ENCODE assay signal across 27 cellular contexts in genomic region chr1:82185084-82185483, GRCh38.
DNase-seq lines count a peak whose midpoint lies in the region; FAIRE-seq and TF ChIP-seq lines count a peak whose summit lies in the region.
"Had no signal": no experiment of that assay in that cellular context is flagged by ENCODE, and none has a peak within 500 bp of the region (broad histone marks: within the 10 kb centered on the region; RNA-seq: fewer than 3 reads in every experiment).

No MANE protein-coding gene starts in this region.

- H2AFZ ChIP-seq in astrocyte (ENCODE audit: low read depth, low read length), result no peak overlapping the region
- H2AFZ ChIP-seq: GM23248, PC-9 had no signal

- H3K9me3 Mint-ChIP-seq in astrocyte (ENCODE audit: unreplicated experiment) (no peaks in the 10 kb centered on the region), nephron (no peaks in the 10 kb centered on the region)
- H3K9me3 Mint-ChIP-seq: CD8-positive, alpha-beta T cell had no signal

- FAIRE-seq in astrocyte (lab: Jason Lieb, UNC), result no peak
- FAIRE-seq: A549, G401.6, HepG2 had no signal

- H3K9me3 ChIP-seq in astrocyte (ENCODE audit: insufficient read depth, low read depth, low read length) (no peaks in the 10 kb centered on the region), esophagus squamous epithelium (no peaks in the 10 kb centered on the region)
- H3K9me3 ChIP-seq: A549, Caco-2, SJCRH30 had no signal

- no peak overlapping the region for H3K27ac Mint-ChIP-seq in astrocyte (ENCODE audit: unreplicated experiment)
- H3K27ac Mint-ChIP-seq in nephron, result peak overlapping the region in 2 of 3 experiments; percentile 1 to 19
- H3K27ac Mint-ChIP-seq: CD8-positive, alpha-beta T cell had no signal

- H3K27ac ChIP-seq in astrocyte (ENCODE audit: low read depth, low read length), result no peak overlapping the region
- no peak overlapping the region for H3K27ac ChIP-seq in esophagus squamous epithelium
- H3K27ac ChIP-seq: A549, C4-2B, GM23248, PC-9, SJCRH30 had no signal

- H3K27me3 ChIP-seq in astrocyte (ENCODE audit: insufficient read depth, low read length), result no peaks in the 10 kb centered on the region
- no peaks in the 10 kb centered on the region for H3K27me3 ChIP-seq in esophagus squamous epithelium
- H3K27me3 ChIP-seq: SJCRH30 had no signal

- H3K36me3 ChIP-seq in astrocyte (ENCODE audit: insufficient read depth, low read length) (no peaks in the 10 kb centered on the region), esophagus squamous epithelium (no peaks in the 10 kb centered on the region)
- H3K36me3 ChIP-seq: SJCRH30 had no signal

- no peak overlapping the region for H3K4me2 ChIP-seq in astrocyte (ENCODE audit: low read length)
- H3K4me2 ChIP-seq: A549, PC-9 had no signal

- 29 to 36% methylated on average over 3 of the region's 3 CpGs for WGBS in esophagus squamous epithelium, 2 donors

- H3K4me3 ChIP-seq in astrocyte (ENCODE audit: insufficient read depth, low read depth, low read length) (no peak overlapping the region), fibroblast of mammary gland (ENCODE audit: control insufficient read depth, low read depth, low read length) (no peak overlapping the region), esophagus squamous epithelium (no peak overlapping the region)
- H3K4me3 ChIP-seq: A549, GM23248, PC-9, SJCRH30 had no signal

- no peaks in the 10 kb centered on the region for H3K79me2 ChIP-seq in astrocyte (ENCODE audit: insufficient read depth, low read length)

- H3K27me3 Mint-ChIP-seq in astrocyte (ENCODE audit: low read depth, unreplicated experiment) (no peaks in the 10 kb centered on the region), nephron (ENCODE audit: low read depth) (no peaks in the 10 kb centered on the region)

- H3K4me1 ChIP-seq in astrocyte (ENCODE audit: insufficient read depth, low read length) (no peaks in the 10 kb centered on the region), esophagus squamous epithelium (peaks cover 0 to 3% (median 0%) of the 10 kb centered on the region in 3 donors)
- H3K4me1 ChIP-seq: A549, Caco-2, SJCRH30 had no signal

- TF ChIP-seq CTCF in astrocyte (IDR thresholded peaks at IDR 0.05; ENCODE audit: insufficient read depth, low read depth, low read length) (no peak), fibroblast of mammary gland (conservative IDR thresholded peaks at IDR 0.05; ENCODE audit: control insufficient read depth, insufficient read depth, low read depth, low read length) (no peak), nephron (IDR thresholded peaks at IDR 0.05; ENCODE audit: unreplicated experiment in 3 of 3) (no peak), esophagus squamous epithelium (IDR thresholded peaks at IDR 0.05) (no peak)

- TF ChIP-seq POLR2A in esophagus squamous epithelium (IDR thresholded peaks at IDR 0.05), result no peak

- intact Hi-C loops in esophagus squamous epithelium (cut with DNase I), result no loop called here

- peak; percentile 46 to 71 for DNase-seq in NCI-H446 (lab: John Stamatoyannopoulos, UW)
- DNase-seq in astrocyte (ENCODE audit: low read depth), result peak; percentile 37
- peak; percentile 52 for DNase-seq in fibroblast of mammary gland (ENCODE audit: low read depth)
- no peak for DNase-seq in SKM-1 treated with dmso at 0.1 percent for 144 hours (lab: John Stamatoyannopoulos, UW; ENCODE audit: unreplicated experiment)
- DNase-seq in esophagus squamous epithelium (lab: John Stamatoyannopoulos, UW), result no peak
- no peak for DNase-seq in cerebellum (ENCODE audit: low spot score)
- DNase-seq in activated CD4-positive, CD25-positive, alpha-beta regulatory T cell (lab: John Stamatoyannopoulos, UW), result no peak
- DNase-seq: Caco-2; CD8-positive, alpha-beta T cell; GM23248; H7; Karpas-422; NCI-H1092; NCI-H1436; NCI-H187; NCI-H2081 treated with DMSO at 0.1 percent for 48 hours; NCI-H2171; NCI-H226; NCI-H524 treated with DMSO at 0.1 percent for 48 hours; NCI-H774; PC-9; SJCRH30 had no signal

- H3K4me3 Mint-ChIP-seq in astrocyte (ENCODE audit: unreplicated experiment) (no peak overlapping the region), nephron (no peak overlapping the region)
- H3K4me3 Mint-ChIP-seq: CD8-positive, alpha-beta T cell had no signal

- H4K20me1 ChIP-seq in astrocyte (ENCODE audit: insufficient read depth, low read length), result no peaks in the 10 kb centered on the region

- H3K4me1 Mint-ChIP-seq in astrocyte (ENCODE audit: low read depth, unreplicated experiment), result no peaks in the 10 kb centered on the region
- H3K4me1 Mint-ChIP-seq in nephron, result peaks cover 17% of the 10 kb centered on the region

- H3K9ac ChIP-seq in astrocyte (ENCODE audit: low read length), result no peak overlapping the region
- H3K9ac ChIP-seq: GM23248 had no signal

- H3K36me3 Mint-ChIP-seq in astrocyte (ENCODE audit: low read depth, unreplicated experiment), result no peaks in the 10 kb centered on the region
- no peaks in the 10 kb centered on the region for H3K36me3 Mint-ChIP-seq in nephron (ENCODE audit: low read depth)
- H3K36me3 Mint-ChIP-seq: CD8-positive, alpha-beta T cell had no signal

Comparison
In these comparisons a context has a peak if more than half of its experiments do, and no peak if none do; other contexts are left out.
1. DNase-seq: peak in NCI-H446 (2 of 2), astrocyte (single experiment) and fibroblast of mammary gland (single experiment); none in SKM-1 treated with dmso at 0.1 percent for 144 hours (single experiment), esophagus squamous epithelium (single experiment), cerebellum (single experiment) and activated CD4-positive, CD25-positive, alpha-beta regulatory T cell (0 of 4).